In genomic region chr1:18996548-18997177, GRCh38 we compare ENCODE assay signal across 18 cellular contexts.
"Had no signal": no experiment of that assay in that cellular context is flagged by ENCODE, and none has a peak within 500 bp of the region (broad histone marks: within the 10 kb centered on the region; RNA-seq: fewer than 3 reads in every experiment).

No MANE protein-coding gene starts in this region.

- H3K9me3 ChIP-seq: testis had no signal

- H3K27me3 Mint-ChIP-seq: activated CD4-positive, alpha-beta T cell treated with anti-CD3 and anti-CD28 coated beads, Interleukin-2, amount 10 ng/mL, durations not matched to agents 24 days and 14 days; progenitor cell of endocrine pancreas had no signal

- H3K36me3 ChIP-seq: ascending aorta, brain microvascular endothelial cell, left lung, stomach, uterus had no signal

- H3K27me3 ChIP-seq: ascending aorta, brain microvascular endothelial cell, left lung, stomach, testis, uterus had no signal

- ATAC-seq: activated T-cell treated with anti-CD3 and anti-CD28 coated beads, Interleukin-2, amount 50 U/mL, for 4 hours; left lung; naive thymus-derived CD4-positive, alpha-beta T cell had no signal

- H3K27ac Mint-ChIP-seq: activated CD4-positive, alpha-beta T cell treated with anti-CD3 and anti-CD28 coated beads, Interleukin-2, amount 10 ng/mL, durations not matched to agents 24 days and 14 days; progenitor cell of endocrine pancreas had no signal

- H3K27ac ChIP-seq: brain microvascular endothelial cell, left lung, stomach, testis, uterus had no signal

- H3K4me3 ChIP-seq: ascending aorta, left lung, stomach, testis, uterus had no signal

- H3K4me1 ChIP-seq: left lung, testis, uterus had no signal

- H3K4me3 Mint-ChIP-seq: activated CD4-positive, alpha-beta T cell treated with anti-CD3 and anti-CD28 coated beads, Interleukin-2, amount 10 ng/mL, durations not matched to agents 24 days and 14 days; activated T-cell treated with anti-CD3 and anti-CD28 coated beads, Interleukin-2, amount 50 U/mL, for 4 hours; naive thymus-derived CD4-positive, alpha-beta T cell had no signal

- DNase-seq: activated CD4-positive, alpha-beta T cell treated with anti-CD3 and anti-CD28 coated beads, Interleukin-2, amount 10 ng/mL, durations not matched to agents 24 days and 14 days; activated CD8-positive, alpha-beta memory T cell treated with anti-CD3 and anti-CD28 coated beads, Interleukin-2, amount 50 U/mL, for 4 hours; activated gamma-delta T cell; activated T-cell treated with anti-CD3 and anti-CD28 coated beads, Interleukin-2, amount 50 U/mL, for 4 hours; brain microvascular endothelial cell; effector memory CD4-positive, alpha-beta T cell; foreskin melanocyte; kidney glomerular epithelial cell; left lung; naive thymus-derived CD4-positive, alpha-beta T cell; retina; stimulated activated CD4-positive, alpha-beta T cell treated with anti-CD3 and anti-CD28 coated beads, Interleukin-2, amount 100 ng/mL, for 48 hours; stomach; testis; trophoblast cell; uterus had no signal
